Comparison of ENCODE assay signal across 8 cellular contexts in genomic region chr11:67268036-67268683, GRCh38.
DNase-seq lines count a peak whose midpoint lies in the region; ATAC-seq and TF ChIP-seq lines count a peak whose summit lies in the region.

No MANE protein-coding gene starts in this region.

- peak; percentile 96 for DNase-seq in KBM-7
- peak; percentile 73 for DNase-seq in activated T-cell treated with anti-CD3 and anti-CD28 coated beads, Interleukin-2, amount 50 U/mL, for 24 hours
- peak; percentile 65 for DNase-seq in germinal center (ENCODE audit: low spot score)
- DNase-seq in stimulated activated CD4-positive, alpha-beta T cell treated with anti-CD3 and anti-CD28 coated beads, Interleukin-15, amount 100 ng/mL, for 24 hours: peak; percentile 81
- DNase-seq in HK-2 (ENCODE audit: unreplicated experiment): no peak
- DNase-seq in HEK293T (ENCODE audit: extremely low spot score): no peak
- no peak for DNase-seq in NCI-H82 treated with DMSO at 0.1 percent for 48 hours (lab: John Stamatoyannopoulos, UW; ENCODE audit: unreplicated experiment)

- H3K9me3 Mint-ChIP-seq in activated T-cell treated with anti-CD3 and anti-CD28 coated beads, Interleukin-2, amount 50 U/mL, for 24 hours: no peaks in the 10 kb centered on the region

- POLR2A ChIA-PET in HEK293T (lab: Yijun Ruan, JAX): no interaction called here

- H3K4me1 Mint-ChIP-seq in activated T-cell treated with anti-CD3 and anti-CD28 coated beads, Interleukin-2, amount 50 U/mL, for 24 hours (ENCODE audit: low read depth): peaks cover 83% of the 10 kb centered on the region

- H3K27me3 Mint-ChIP-seq in activated T-cell treated with anti-CD3 and anti-CD28 coated beads, Interleukin-2, amount 50 U/mL, for 24 hours: no peaks in the 10 kb centered on the region

- CTCF ChIA-PET in HEK293T (lab: Yijun Ruan, JAX): no interaction called here

- peak overlapping the region; percentile 99 for H3K27ac Mint-ChIP-seq in activated T-cell treated with anti-CD3 and anti-CD28 coated beads, Interleukin-2, amount 50 U/mL, for 24 hours

- ATAC-seq in GM19043 (IDR thresholded peaks at IDR 0.05; ENCODE audit: low read depth, unreplicated experiment): peak; percentile 41

- peak overlapping the region; percentile 95 for H3K4me3 Mint-ChIP-seq in activated T-cell treated with anti-CD3 and anti-CD28 coated beads, Interleukin-2, amount 50 U/mL, for 24 hours

- in situ Hi-C loops in KBM-7 (cut with MboI; ENCODE audit: low pct_unique_long_range_greater_than_20kb, low sequenced_read_pairs): no loop called here

- H3K36me3 Mint-ChIP-seq in activated T-cell treated with anti-CD3 and anti-CD28 coated beads, Interleukin-2, amount 50 U/mL, for 24 hours (ENCODE audit: low read depth): peaks cover 62% of the 10 kb centered on the region

TF ChIP-seq in HEK293T, 16 proteins besides CTCF, POLR2A, EP300 and RAD21:
- TF ChIP-seq PKNOX1 (IDR thresholded peaks at IDR 0.05) (no peak), FOXA1 (IDR thresholded peaks at IDR 0.05) (no peak), BHLHE40 (IDR thresholded peaks at IDR 0.05; ENCODE audit: borderline replicate concordance) (no peak), CTBP1 (IDR thresholded peaks at IDR 0.05; ENCODE audit: borderline replicate concordance) (no peak), L3MBTL2 (conservative IDR thresholded peaks at IDR 0.05) (no peak), ZNF384 (IDR thresholded peaks at IDR 0.05) (no peak), NFRKB (IDR thresholded peaks at IDR 0.05) (no peak), ARNT (IDR thresholded peaks at IDR 0.05) (no peak), LEF1 (IDR thresholded peaks at IDR 0.05; ENCODE audit: borderline replicate concordance) (no peak), HDGF (IDR thresholded peaks at IDR 0.05; ENCODE audit: borderline replicate concordance) (no peak), ELF4 (IDR thresholded peaks at IDR 0.05) (no peak), FOXM1 (IDR thresholded peaks at IDR 0.05; ENCODE audit: borderline replicate concordance) (no peak), SP1 (IDR thresholded peaks at IDR 0.05) (no peak), FOXK2 (IDR thresholded peaks at IDR 0.05) (no peak), SUZ12 (IDR thresholded peaks at IDR 0.05) (no peak)
TF ChIP-seq in HEK293T: peak in this region for 0.

Comparison
In these comparisons a context has a peak if more than half of its experiments do, and no peak if none do; other contexts are left out.
1. DNase-seq: peak in KBM-7 (single experiment), activated T-cell treated with anti-CD3 and anti-CD28 coated beads, Interleukin-2, amount 50 U/mL, for 24 hours (single experiment), germinal center (single experiment) and stimulated activated CD4-positive, alpha-beta T cell treated with anti-CD3 and anti-CD28 coated beads, Interleukin-15, amount 100 ng/mL, for 24 hours (single experiment); none in HK-2 (single experiment), HEK293T (single experiment) and NCI-H82 treated with DMSO at 0.1 percent for 48 hours (single experiment).